ENCODE assay signal across 1 cellular context in the genomic region with DNA sequence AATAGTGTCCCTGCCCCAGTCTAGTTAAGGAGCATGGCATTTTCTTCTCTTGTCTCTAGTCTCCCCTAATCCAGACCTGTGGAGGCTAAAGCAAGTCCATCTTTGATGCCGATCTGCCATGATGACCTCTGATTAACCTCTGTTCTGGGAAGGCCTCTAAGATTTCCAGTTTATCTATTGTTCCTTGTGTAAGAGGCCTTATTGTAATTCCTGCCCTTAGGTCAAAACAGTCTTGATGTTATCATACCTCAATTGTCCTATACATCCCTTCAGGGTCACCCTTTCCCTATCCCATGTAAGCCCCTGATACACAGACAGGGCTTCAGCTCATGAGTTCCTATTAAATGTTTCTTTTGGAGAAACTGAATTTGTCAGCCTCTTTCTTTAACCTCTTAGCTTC.
TF ChIP-seq lines count a peak whose summit lies in the region.

No MANE protein-coding gene starts in this region.

TF ChIP-seq in GM23338, 12 proteins besides CTCF, POLR2A, EP300 and RAD21 (continued from another document):
- no peak for TF ChIP-seq ZNF114 (CRISPR knock-in tag; IDR thresholded peaks at IDR 0.05)
- TF ChIP-seq EZH2 (IDR thresholded peaks at IDR 0.05; ENCODE audit: low read depth, unreplicated experiment) = no peak
- TF ChIP-seq CREB1 (CRISPR knock-in tag; IDR thresholded peaks at IDR 0.05; ENCODE audit: low read depth) = no peak
- TF ChIP-seq ZNF331 (CRISPR knock-in tag; IDR thresholded peaks at IDR 0.05; ENCODE audit: low read depth) = no peak
- no peak for TF ChIP-seq POLR2AphosphoS5 (IDR thresholded peaks at IDR 0.05; ENCODE audit: low read depth)
- TF ChIP-seq, protein P1, sequence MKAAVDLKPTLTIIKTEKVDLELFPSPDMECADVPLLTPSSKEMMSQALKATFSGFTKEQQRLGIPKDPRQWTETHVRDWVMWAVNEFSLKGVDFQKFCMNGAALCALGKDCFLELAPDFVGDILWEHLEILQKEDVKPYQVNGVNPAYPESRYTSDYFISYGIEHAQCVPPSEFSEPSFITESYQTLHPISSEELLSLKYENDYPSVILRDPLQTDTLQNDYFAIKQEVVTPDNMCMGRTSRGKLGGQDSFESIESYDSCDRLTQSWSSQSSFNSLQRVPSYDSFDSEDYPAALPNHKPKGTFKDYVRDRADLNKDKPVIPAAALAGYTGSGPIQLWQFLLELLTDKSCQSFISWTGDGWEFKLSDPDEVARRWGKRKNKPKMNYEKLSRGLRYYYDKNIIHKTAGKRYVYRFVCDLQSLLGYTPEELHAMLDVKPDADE (IDR thresholded peaks at IDR 0.05) = no peak
- TF ChIP-seq NANOG (IDR thresholded peaks at IDR 0.05; ENCODE audit: borderline replicate concordance) = no peak
- TF ChIP-seq JUNB (IDR thresholded peaks at IDR 0.05; ENCODE audit: unreplicated experiment) = no peak
- TF ChIP-seq, protein P2, sequence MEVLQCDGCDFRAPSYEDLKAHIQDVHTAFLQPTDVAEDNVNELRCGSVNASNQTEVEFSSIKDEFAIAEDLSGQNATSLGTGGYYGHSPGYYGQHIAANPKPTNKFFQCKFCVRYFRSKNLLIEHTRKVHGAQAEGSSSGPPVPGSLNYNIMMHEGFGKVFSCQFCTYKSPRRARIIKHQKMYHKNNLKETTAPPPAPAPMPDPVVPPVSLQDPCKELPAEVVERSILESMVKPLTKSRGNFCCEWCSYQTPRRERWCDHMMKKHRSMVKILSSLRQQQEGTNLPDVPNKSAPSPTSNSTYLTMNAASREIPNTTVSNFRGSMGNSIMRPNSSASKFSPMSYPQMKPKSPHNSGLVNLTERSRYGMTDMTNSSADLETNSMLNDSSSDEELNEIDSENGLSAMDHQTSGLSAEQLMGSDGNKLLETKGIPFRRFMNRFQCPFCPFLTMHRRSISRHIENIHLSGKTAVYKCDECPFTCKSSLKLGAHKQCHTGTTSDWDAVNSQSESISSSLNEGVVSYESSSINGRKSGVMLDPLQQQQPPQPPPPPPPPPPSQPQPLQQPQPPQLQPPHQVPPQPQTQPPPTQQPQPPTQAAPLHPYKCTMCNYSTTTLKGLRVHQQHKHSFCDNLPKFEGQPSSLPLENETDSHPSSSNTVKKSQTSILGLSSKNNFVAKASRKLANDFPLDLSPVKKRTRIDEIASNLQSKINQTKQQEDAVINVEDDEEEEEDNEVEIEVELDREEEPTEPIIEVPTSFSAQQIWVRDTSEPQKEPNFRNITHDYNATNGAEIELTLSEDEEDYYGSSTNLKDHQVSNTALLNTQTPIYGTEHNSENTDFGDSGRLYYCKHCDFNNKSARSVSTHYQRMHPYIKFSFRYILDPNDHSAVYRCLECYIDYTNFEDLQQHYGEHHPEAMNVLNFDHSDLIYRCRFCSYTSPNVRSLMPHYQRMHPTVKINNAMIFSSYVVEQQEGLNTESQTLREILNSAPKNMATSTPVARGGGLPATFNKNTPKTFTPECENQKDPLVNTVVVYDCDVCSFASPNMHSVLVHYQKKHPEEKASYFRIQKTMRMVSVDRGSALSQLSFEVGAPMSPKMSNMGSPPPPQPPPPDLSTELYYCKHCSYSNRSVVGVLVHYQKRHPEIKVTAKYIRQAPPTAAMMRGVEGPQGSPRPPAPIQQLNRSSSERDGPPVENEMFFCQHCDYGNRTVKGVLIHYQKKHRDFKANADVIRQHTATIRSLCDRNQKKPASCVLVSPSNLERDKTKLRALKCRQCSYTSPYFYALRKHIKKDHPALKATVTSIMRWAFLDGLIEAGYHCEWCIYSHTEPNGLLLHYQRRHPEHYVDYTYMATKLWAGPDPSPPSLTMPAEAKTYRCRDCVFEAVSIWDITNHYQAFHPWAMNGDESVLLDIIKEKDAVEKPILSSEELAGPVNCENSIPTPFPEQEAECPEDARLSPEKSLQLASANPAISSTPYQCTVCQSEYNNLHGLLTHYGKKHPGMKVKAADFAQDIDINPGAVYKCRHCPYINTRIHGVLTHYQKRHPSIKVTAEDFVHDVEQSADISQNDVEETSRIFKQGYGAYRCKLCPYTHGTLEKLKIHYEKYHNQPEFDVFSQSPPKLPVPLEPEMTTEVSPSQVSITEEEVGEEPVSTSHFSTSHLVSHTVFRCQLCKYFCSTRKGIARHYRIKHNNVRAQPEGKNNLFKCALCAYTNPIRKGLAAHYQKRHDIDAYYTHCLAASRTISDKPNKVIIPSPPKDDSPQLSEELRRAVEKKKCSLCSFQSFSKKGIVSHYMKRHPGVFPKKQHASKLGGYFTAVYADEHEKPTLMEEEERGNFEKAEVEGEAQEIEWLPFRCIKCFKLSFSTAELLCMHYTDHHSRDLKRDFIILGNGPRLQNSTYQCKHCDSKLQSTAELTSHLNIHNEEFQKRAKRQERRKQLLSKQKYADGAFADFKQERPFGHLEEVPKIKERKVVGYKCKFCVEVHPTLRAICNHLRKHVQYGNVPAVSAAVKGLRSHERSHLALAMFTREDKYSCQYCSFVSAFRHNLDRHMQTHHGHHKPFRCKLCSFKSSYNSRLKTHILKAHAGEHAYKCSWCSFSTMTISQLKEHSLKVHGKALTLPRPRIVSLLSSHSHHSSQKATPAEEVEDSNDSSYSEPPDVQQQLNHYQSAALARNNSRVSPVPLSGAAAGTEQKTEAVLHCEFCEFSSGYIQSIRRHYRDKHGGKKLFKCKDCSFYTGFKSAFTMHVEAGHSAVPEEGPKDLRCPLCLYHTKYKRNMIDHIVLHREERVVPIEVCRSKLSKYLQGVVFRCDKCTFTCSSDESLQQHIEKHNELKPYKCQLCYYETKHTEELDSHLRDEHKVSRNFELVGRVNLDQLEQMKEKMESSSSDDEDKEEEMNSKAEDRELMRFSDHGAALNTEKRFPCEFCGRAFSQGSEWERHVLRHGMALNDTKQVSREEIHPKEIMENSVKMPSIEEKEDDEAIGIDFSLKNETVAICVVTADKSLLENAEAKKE (CRISPR knock-in tag; IDR thresholded peaks at IDR 0.05) = no peak
